25 cellular contexts compared by ENCODE assay signal in the genomic region with DNA sequence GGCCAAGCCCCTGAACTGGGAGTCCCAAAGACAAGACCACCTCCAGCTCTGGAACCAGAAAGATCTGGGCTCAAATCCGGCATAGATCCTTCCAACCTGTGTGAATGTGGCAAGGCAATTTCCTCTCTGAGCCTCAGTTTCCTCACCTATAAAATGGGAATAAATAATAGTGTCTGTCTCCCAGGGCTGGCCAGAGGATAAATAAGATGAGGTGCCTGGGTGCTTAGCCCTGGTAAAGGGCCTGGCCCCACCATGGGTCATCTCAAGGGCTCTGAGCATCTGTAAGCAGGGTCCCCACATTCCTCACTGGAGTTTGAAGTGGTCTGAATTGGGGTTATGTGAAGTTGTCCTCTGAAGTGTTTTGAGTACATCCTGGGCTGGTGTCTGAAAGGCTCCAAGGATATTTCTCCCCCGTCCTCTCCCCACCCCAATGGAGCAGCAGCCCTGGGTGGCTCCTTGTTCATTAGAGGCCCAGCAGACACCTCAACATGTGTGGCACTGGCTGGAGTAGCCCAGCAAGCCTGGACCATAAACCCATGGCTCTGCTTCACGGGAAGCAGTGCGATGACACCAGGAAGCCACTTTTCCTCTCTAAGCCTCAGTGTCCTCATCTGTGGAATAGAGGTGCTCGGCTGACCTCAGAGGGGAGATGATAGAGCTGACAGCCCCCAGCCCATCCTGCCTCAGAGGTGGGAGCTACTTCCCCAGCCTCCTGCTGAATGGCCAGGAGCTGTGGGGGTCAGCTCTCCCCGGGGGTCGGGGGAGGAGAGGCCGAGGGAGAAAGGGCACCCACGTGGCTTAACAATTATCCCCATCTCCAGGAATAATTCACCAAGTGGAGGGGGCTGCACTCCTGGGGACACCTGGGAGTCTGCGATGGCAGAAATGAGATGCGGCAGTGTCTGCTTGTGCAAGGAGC. TPM values are rescaled to one million over a fixed set of nuclear protein-coding genes. Genes with fewer than 3 reads are reported as not detected.
"Had no signal": no experiment of that assay in that cellular context is flagged by ENCODE, and none has a peak within 500 bp of the region (broad histone marks: within the 10 kb centered on the region; RNA-seq: fewer than 3 reads in every experiment).

No MANE protein-coding gene starts in this region.

- H3K9me3 ChIP-seq: body of pancreas, tibial artery, uterus had no signal

- H3K27ac ChIP-seq: body of pancreas, epithelial cell of prostate, tibial artery, uterus had no signal

- H3K27me3 ChIP-seq: body of pancreas, uterus had no signal

- ATAC-seq: left ventricle myocardium superior; natural killer cell treated with Interleukin-12 subunit alpha and Interleukin-12 subunit beta and Interleukin-15 and Interleukin-18, amount 100 ng/mL, for 72 hours; stimulated activated naive CD8-positive, alpha-beta T cell treated with anti-CD3 and anti-CD28 coated beads, Interleukin-15, Interleukin-2, amounts not matched to agents 100 U/mL and 50 U/mL, for 24 hours; T-cell had no signal

- DNase-seq: activated B cell treated with CpG ODN at 0.5 μM for 24 hours; activated CD4-positive, alpha-beta memory T cell treated with anti-CD3 and anti-CD28 coated beads for 36 hours; activated CD4-positive, alpha-beta T cell treated with anti-CD3 and anti-CD28 coated beads for 4 hours; activated naive CD4-positive, alpha-beta T cell treated with anti-CD3 and anti-CD28 coated beads for 36 hours; activated T-cell treated with anti-CD3 and anti-CD28 coated beads, Interleukin-2, amount 50 U/mL, for 24 hours; endodermal cell; foreskin melanocyte; glutamatergic neuron; hypothalamus; left ventricle myocardium superior; mesendoderm; nucleus accumbens; retina; stimulated activated naive CD8-positive, alpha-beta T cell treated with anti-CD3 and anti-CD28 coated beads, Interleukin-15, Interleukin-2, amounts not matched to agents 100 U/mL and 50 U/mL, for 24 hours; substantia nigra; T-cell; tibial artery; uterus had no signal

- H3K36me3 ChIP-seq: tibial artery, uterus had no signal

- H3K4me1 ChIP-seq: tibial artery, uterus had no signal

- H3K4me3 ChIP-seq: body of pancreas, tibial artery, uterus had no signal

RNA-seq across cellular contexts. Expression of a gene that starts 48.0 kb away (rescaled TPM):
- total RNA-seq: activated B cell treated with CpG ODN at 0.5 μM for 24 hours; activated CD4-positive, alpha-beta memory T cell treated with anti-CD3 and anti-CD28 coated beads for 36 hours; activated naive CD4-positive, alpha-beta T cell treated with anti-CD3 and anti-CD28 coated beads for 36 hours; activated T-helper 2 cell treated with anti-CD3 and anti-CD28 coated beads, Interferon-gamma antibody, Interleukin-2, Interleukin-4, amounts not matched to agents 10 μg/mL and 5 μg/mL and 100 μg/mL, durations not matched to agents 14 hours and 24 hours and 36 hours; cardiac septum; dermis microvascular lymphatic vessel endothelial cell; kidney epithelial cell; left ventricle myocardium superior; natural killer cell treated with Interleukin-12 subunit alpha and Interleukin-12 subunit beta and Interleukin-15 and Interleukin-18, amount 100 ng/mL, for 72 hours had no signal
